In genomic region chr9:16771352-16771751, GRCh38 we compare ENCODE assay signal across 30 cellular contexts.
"Had no signal": no experiment of that assay in that cellular context is flagged by ENCODE, and none has a peak within 500 bp of the region (broad histone marks: within the 10 kb centered on the region; RNA-seq: fewer than 3 reads in every experiment).

No MANE protein-coding gene starts in this region.

- H3K27me3 ChIP-seq: MG63, SJSA1 had no signal

- H3K27me3 Mint-ChIP-seq: activated CD4-positive, alpha-beta T cell treated with anti-CD3 and anti-CD28 coated beads for 36 hours; activated CD4-positive, alpha-beta T cell treated with anti-CD3 and anti-CD28 coated beads, Interleukin-2, amount 10 ng/mL, durations not matched to agents 7 days and 5 days; activated naive CD4-positive, alpha-beta T cell treated with anti-CD3 and anti-CD28 coated beads, Interleukin-2, amount 10 ng/mL, durations not matched to agents 7 days and 5 days; activated naive CD8-positive, alpha-beta T cell treated with anti-CD3 and anti-CD28 coated beads, Interleukin-2, amount 50 U/mL, for 24 hours; T-cell had no signal

- H3K27ac Mint-ChIP-seq: activated CD4-positive, alpha-beta T cell treated with anti-CD3 and anti-CD28 coated beads for 36 hours; activated CD4-positive, alpha-beta T cell treated with anti-CD3 and anti-CD28 coated beads, Interleukin-2, amount 10 ng/mL, durations not matched to agents 7 days and 5 days; activated naive CD4-positive, alpha-beta T cell treated with anti-CD3 and anti-CD28 coated beads, Interleukin-2, amount 10 ng/mL, durations not matched to agents 7 days and 5 days; activated naive CD8-positive, alpha-beta T cell; activated naive CD8-positive, alpha-beta T cell treated with anti-CD3 and anti-CD28 coated beads, Interleukin-2, amount 50 U/mL, for 24 hours; T-cell had no signal

- H3K9me3 Mint-ChIP-seq: activated CD4-positive, alpha-beta T cell treated with anti-CD3 and anti-CD28 coated beads, Interleukin-2, amount 10 ng/mL, durations not matched to agents 7 days and 5 days had no signal

- DNase-seq: activated CD4-positive, alpha-beta T cell treated with anti-CD3 and anti-CD28 coated beads for 36 hours; activated CD4-positive, alpha-beta T cell treated with anti-CD3 and anti-CD28 coated beads, Interleukin-2, amount 10 ng/mL, durations not matched to agents 7 days and 5 days; activated CD4-positive, alpha-beta T cell treated with anti-CD3 and anti-CD28 coated beads, Interleukin-2, amount 50 U/mL, for 48 hours; activated CD8-positive, alpha-beta memory T cell treated with anti-CD3 and anti-CD28 coated beads, Interleukin-2, amount 50 U/mL, for 48 hours; activated effector memory CD4-positive, alpha-beta T cell treated with Interleukin-2 at 50 U/mL for 16 hours; activated naive CD4-positive, alpha-beta T cell treated with anti-CD3 and anti-CD28 coated beads, Interleukin-2, amount 10 ng/mL, durations not matched to agents 7 days and 5 days; activated naive CD8-positive, alpha-beta T cell treated with anti-CD3 and anti-CD28 coated beads, Interleukin-2, amount 50 U/mL, for 24 hours; activated T-cell treated with anti-CD3 and anti-CD28 coated beads, Interleukin-2, amount 50 U/mL, for 48 hours; amniotic stem cell; aorta; Kasumi-1; KG1; MG63; NCI-H1048; NCI-H1105 treated with DMSO at 0.1 percent for 48 hours; NCI-H1436; NCI-H1694 treated with DMSO at 0.1 percent for 48 hours; NCI-H2029; NCI-H345; NCI-H524 treated with DMSO at 0.1 percent for 48 hours; RPMI8226; SHP77 treated with DMSO at 0.1 percent for 48 hours; T-cell; T-helper 2 cell; T-helper 9 cell had no signal

- H3K36me3 Mint-ChIP-seq: activated naive CD4-positive, alpha-beta T cell treated with anti-CD3 and anti-CD28 coated beads, Interleukin-2, amount 10 ng/mL, durations not matched to agents 7 days and 5 days; activated naive CD8-positive, alpha-beta T cell; T-cell had no signal

- H3K4me3 Mint-ChIP-seq: activated CD4-positive, alpha-beta T cell treated with anti-CD3 and anti-CD28 coated beads for 36 hours; activated CD4-positive, alpha-beta T cell treated with anti-CD3 and anti-CD28 coated beads, Interleukin-2, amount 10 ng/mL, durations not matched to agents 7 days and 5 days; activated naive CD4-positive, alpha-beta T cell treated with anti-CD3 and anti-CD28 coated beads, Interleukin-2, amount 10 ng/mL, durations not matched to agents 7 days and 5 days; activated naive CD8-positive, alpha-beta T cell; activated naive CD8-positive, alpha-beta T cell treated with anti-CD3 and anti-CD28 coated beads, Interleukin-2, amount 50 U/mL, for 24 hours; T-cell had no signal

- ATAC-seq: activated CD4-positive, alpha-beta T cell treated with anti-CD3 and anti-CD28 coated beads for 36 hours; activated CD4-positive, CD25-positive, alpha-beta regulatory T cell treated with anti-CD3 and anti-CD28 coated beads, Interleukin-2, amount 50 U/mL, for 24 hours; activated naive CD8-positive, alpha-beta T cell treated with anti-CD3 and anti-CD28 coated beads, Interleukin-2, amount 50 U/mL, for 24 hours; Panc1; SK-N-SH treated with all-trans-retinoic acid at 6 μM for 48 hours; T-cell had no signal

- H3K4me1 ChIP-seq: SJSA1 had no signal

- H3K4me1 Mint-ChIP-seq: activated CD4-positive, alpha-beta T cell treated with anti-CD3 and anti-CD28 coated beads for 36 hours; activated CD4-positive, alpha-beta T cell treated with anti-CD3 and anti-CD28 coated beads, Interleukin-2, amount 10 ng/mL, durations not matched to agents 7 days and 5 days; activated naive CD4-positive, alpha-beta T cell treated with anti-CD3 and anti-CD28 coated beads, Interleukin-2, amount 10 ng/mL, durations not matched to agents 7 days and 5 days; activated naive CD8-positive, alpha-beta T cell treated with anti-CD3 and anti-CD28 coated beads, Interleukin-2, amount 50 U/mL, for 24 hours; T-cell had no signal

- H3K27ac ChIP-seq: SJSA1 had no signal

- H3K36me3 ChIP-seq: SJSA1 had no signal

- H3K9me3 ChIP-seq: MG63, SJSA1 had no signal

- H3K4me3 ChIP-seq: MG63, SJSA1 had no signal
